Comparison of ENCODE assay signal across 10 cellular contexts in the genomic region with DNA sequence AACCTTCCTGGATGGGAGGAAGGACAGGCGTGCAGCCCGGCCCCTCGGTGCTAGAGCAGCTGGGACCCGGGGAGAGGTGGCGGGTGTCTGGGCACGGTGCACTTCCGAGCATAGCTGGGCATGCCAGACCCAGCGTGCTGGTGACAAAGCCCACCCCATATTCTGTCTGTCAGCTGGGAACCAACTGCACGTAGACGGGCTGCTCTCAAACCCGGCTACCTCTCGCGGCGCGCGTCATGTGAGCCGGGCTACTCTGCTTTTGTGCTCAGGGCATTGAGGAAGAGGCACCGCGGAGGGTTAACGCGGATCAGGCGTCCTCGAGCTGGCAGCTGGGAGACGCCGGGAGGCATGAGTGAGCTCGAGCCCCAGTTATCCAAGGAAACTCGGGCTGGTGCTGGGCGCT.
DNase-seq lines count a peak whose midpoint lies in the region; ATAC-seq lines count a peak whose summit lies in the region.
"Had no signal": no experiment of that assay in that cellular context is flagged by ENCODE, and none has a peak within 500 bp of the region (broad histone marks: within the 10 kb centered on the region; RNA-seq: fewer than 3 reads in every experiment).

No MANE protein-coding gene starts in this region.

- H3K79me1 ChIP-seq in mesenchymal stem cell (replicated peaks; ENCODE audit: low read length, poor library complexity, severe bottlenecking): no peaks in the 10 kb centered on the region

- WGBS in mesenchymal stem cell: 83% methylated on average over 26 of the region's 28 CpGs

- H3K14ac ChIP-seq in mesenchymal stem cell (ENCODE audit: low read length in 2 of 2): no peak overlapping the region

- peaks cover 25% of the 10 kb centered on the region for H3K27me3 ChIP-seq in ACC112 (ENCODE audit: insufficient read depth, low read length)
- peaks cover 0 to 52% of the 10 kb centered on the region in 2 experiments for H3K27me3 ChIP-seq in mesenchymal stem cell (ENCODE audit: control insufficient read depth in 1 of 2, insufficient read depth in 1 of 2, low read length in 2 of 2)
- H3K27me3 ChIP-seq: right lobe of liver had no signal

- no peaks in the 10 kb centered on the region for H3K79me2 ChIP-seq in ACC112 (ENCODE audit: control insufficient read depth, insufficient read depth, low read length, unreplicated experiment)

- peak overlapping the region; percentile 32 for H3K9ac ChIP-seq in mesenchymal stem cell (ENCODE audit: low read length)

- H3K4me3 ChIP-seq in ACC112 (ENCODE audit: low read depth, low read length) (peak overlapping the region; percentile 44; the same call in 1 of the 2 replicates), mesenchymal stem cell (ENCODE audit: insufficient read depth in 1 of 2, low read depth in 1 of 2, low read length in 2 of 2) (peak overlapping the region in 1 of 2 experiments; percentile 70)
- H3K4me3 ChIP-seq: right lobe of liver, thoracic aorta had no signal

- H4K91ac ChIP-seq in mesenchymal stem cell (ENCODE audit: low read length): no peak overlapping the region

- no peak overlapping the region for H4K8ac ChIP-seq in mesenchymal stem cell (ENCODE audit: low read length)

- H3K36me3 ChIP-seq in ACC112 (ENCODE audit: insufficient read depth, low read length): no peaks in the 10 kb centered on the region
- H3K36me3 ChIP-seq in mesenchymal stem cell (ENCODE audit: control insufficient read depth in 1 of 2, insufficient read depth in 2 of 2, low read depth in 1 of 2, low read length in 2 of 2): no peaks in the 10 kb centered on the region
- H3K36me3 ChIP-seq: right lobe of liver, thoracic aorta had no signal

- H3K27ac ChIP-seq in ACC112 (ENCODE audit: low read depth, low read length) (no peak overlapping the region), mesenchymal stem cell (ENCODE audit: low read length, poor library complexity, severe bottlenecking) (no peak overlapping the region)
- H3K27ac ChIP-seq: right lobe of liver, thoracic aorta had no signal

- no peak overlapping the region for H2AFZ ChIP-seq in ACC112 (ENCODE audit: low read length, unreplicated experiment)
- H2AFZ ChIP-seq in mesenchymal stem cell (ENCODE audit: low read depth, low read length): no peak overlapping the region

- H3K4ac ChIP-seq in mesenchymal stem cell (ENCODE audit: low read depth in 1 of 2, low read length in 2 of 2): no peak overlapping the region

- no peak for ATAC-seq in HG03159 (IDR thresholded peaks at IDR 0.05; ENCODE audit: unreplicated experiment)
- no peak for ATAC-seq in GM19463 (IDR thresholded peaks at IDR 0.05; ENCODE audit: unreplicated experiment)
- ATAC-seq in HG02885 (IDR thresholded peaks at IDR 0.05; ENCODE audit: poor library complexity, unreplicated experiment): no peak
- ATAC-seq: right lobe of liver had no signal

- no peak overlapping the region for H2BK15ac ChIP-seq in mesenchymal stem cell (ENCODE audit: low read depth, poor library complexity, severe bottlenecking)

- H3K9me3 ChIP-seq in mesenchymal stem cell (ENCODE audit: control insufficient read depth, low read length): no peaks in the 10 kb centered on the region
- H3K9me3 ChIP-seq: right lobe of liver, thoracic aorta had no signal

- no peaks in the 10 kb centered on the region for H3K4me1 ChIP-seq in ACC112 (ENCODE audit: control insufficient read depth, insufficient read depth, low read length, unreplicated experiment)
- no peaks in the 10 kb centered on the region for H3K4me1 ChIP-seq in mesenchymal stem cell (ENCODE audit: control insufficient read depth, insufficient read depth, low read depth, low read length)
- H3K4me1 ChIP-seq: right lobe of liver had no signal

- H2BK5ac ChIP-seq in mesenchymal stem cell (ENCODE audit: low read depth, low read length, poor library complexity, severe bottlenecking): no peak overlapping the region

- no peak overlapping the region for H3K23ac ChIP-seq in mesenchymal stem cell (ENCODE audit: low read length in 2 of 2)

- H2AK5ac ChIP-seq in mesenchymal stem cell (ENCODE audit: low read length, severe bottlenecking): no peak overlapping the region

- H3K4me2 ChIP-seq in mesenchymal stem cell (ENCODE audit: low read length, poor library complexity, severe bottlenecking): no peak overlapping the region

- peak; percentile 79 to 85 for DNase-seq in NCI-H187 (lab: John Stamatoyannopoulos, UW)
- peak; percentile 64 for DNase-seq in cerebellar cortex (ENCODE audit: low spot score)
- DNase-seq in mesenchymal stem cell: no peak
- no peak for DNase-seq in DMS53 (lab: John Stamatoyannopoulos, UW)
- DNase-seq: right lobe of liver had no signal

- no peak overlapping the region for H3K18ac ChIP-seq in mesenchymal stem cell (ENCODE audit: low read depth in 1 of 2, low read length in 2 of 2)

- H2BK120ac ChIP-seq in mesenchymal stem cell (ENCODE audit: low read depth, low read length): no peak overlapping the region

- H2BK12ac ChIP-seq in mesenchymal stem cell (ENCODE audit: low read length in 2 of 2): no peak overlapping the region

Comparison
In these comparisons a context has a peak if more than half of its experiments do, and no peak if none do; other contexts are left out.
1. DNase-seq: peak in NCI-H187 (2 of 2) and cerebellar cortex (single experiment); none in mesenchymal stem cell (single experiment) and DMS53 (single experiment).